ENCODE assay signal across 8 cellular contexts in genomic region chr7:80428161-80429054, GRCh38.
A peak's percentile ranks its signal among the peaks of the same experiment; 100 is the strongest.
DNase-seq lines count a peak whose midpoint lies in the region; ATAC-seq and TF ChIP-seq lines count a peak whose summit lies in the region.

No MANE protein-coding gene starts in this region.

- DNase-seq in AG10803 (ENCODE audit: low read depth) (peak; percentile 71), GM23338 (ENCODE audit: low spot score) (peak; percentile 84), NCI-H2107 (lab: John Stamatoyannopoulos, UW) (peak; percentile 47), astrocyte of the cerebellum (ENCODE audit: low read depth) (peak; percentile 62), iPS-NIHi11 (ENCODE audit: low spot score) (peak; percentile 39), tibial artery (no peak)
- DNase-seq in stimulated activated CD4-positive, alpha-beta T cell treated with anti-CD3 and anti-CD28 coated beads, Interleukin-1b, Interleukin-23, amount 100 ng/mL, for 48 hours, result no peak

- H3K36me3 Mint-ChIP-seq in GM23338 (ENCODE audit: low read depth), result no peaks in the 10 kb centered on the region

- H4K20me1 ChIP-seq in GM23338 (replicated peaks; ENCODE audit: insufficient read depth), result no peaks in the 10 kb centered on the region

- H3K9me2 ChIP-seq in GM23338 (ENCODE audit: insufficient read depth), result peaks cover 7% of the 10 kb centered on the region; the same call in 1 of the 2 replicates

- H2AFZ ChIP-seq in GM23338, result no peak overlapping the region

- no peaks in the 10 kb centered on the region for H3K27me3 Mint-ChIP-seq in GM23338 (ENCODE audit: insufficient read depth, low read depth, poor library complexity)

- ATAC-seq in GM23338 (peak; percentile 94), HG03457 (IDR thresholded peaks at IDR 0.05; ENCODE audit: unreplicated experiment) (no peak)

- H3K4me3 ChIP-seq in AG10803 (ENCODE audit: low read length), result no peak overlapping the region
- no peak overlapping the region for H3K4me3 ChIP-seq in GM23338
- H3K4me3 ChIP-seq in astrocyte of the cerebellum (ENCODE audit: low read depth, low read length), result no peak overlapping the region
- H3K4me3 ChIP-seq in tibial artery, result no peak overlapping the region

- no peaks in the 10 kb centered on the region for H3K79me2 ChIP-seq in GM23338 (replicated peaks; ENCODE audit: insufficient read depth)

- TF ChIP-seq CTCF in AG10803 (conservative IDR thresholded peaks at IDR 0.05; ENCODE audit: low read length) (peak; percentile 82), GM23338 (conservative IDR thresholded peaks at IDR 0.05; ENCODE audit: low read depth in 2 of 2) (peak; percentile 88 to 90), astrocyte of the cerebellum (IDR thresholded peaks at IDR 0.05; ENCODE audit: low read depth, low read length, missing control alignments) (peak; percentile 64), tibial artery (IDR thresholded peaks at IDR 0.05) (peak; percentile 45 to 48)

- H3K27ac Mint-ChIP-seq in GM23338, result no peak overlapping the region

- H3F3A ChIP-seq in GM23338 (replicated peaks; ENCODE audit: low read depth), result no peaks in the 10 kb centered on the region

- peaks cover 8% of the 10 kb centered on the region; the same call in 2 of the 3 replicates for H3K4me1 Mint-ChIP-seq in GM23338

- H3K27ac ChIP-seq in GM23338 (ENCODE audit: low read depth), result no peak overlapping the region
- H3K27ac ChIP-seq in tibial artery, result no peak overlapping the region

- H3K9me3 ChIP-seq in tibial artery, result no peaks in the 10 kb centered on the region

- no peaks in the 10 kb centered on the region for H3K27me3 ChIP-seq in GM23338 (ENCODE audit: insufficient read depth)
- no peaks in the 10 kb centered on the region for H3K27me3 ChIP-seq in tibial artery

- H3K9me3 Mint-ChIP-seq in GM23338, result no peaks in the 10 kb centered on the region

- no peaks in the 10 kb centered on the region for H3K4me1 ChIP-seq in GM23338 (ENCODE audit: insufficient read depth)
- H3K4me1 ChIP-seq in tibial artery, result no peaks in the 10 kb centered on the region

- in situ Hi-C loops in astrocyte of the cerebellum (cut with HindIII; ENCODE audit: low sequenced_read_pairs), result no loop called here

- H3K4me2 ChIP-seq in GM23338, result no peak overlapping the region

- intact Hi-C loops in tibial artery (cut with DNase I; ENCODE audit: low total_unique reads), result no loop called here

- no peaks in the 10 kb centered on the region for H3K36me3 ChIP-seq in GM23338 (ENCODE audit: insufficient read depth)
- no peaks in the 10 kb centered on the region for H3K36me3 ChIP-seq in tibial artery

- H3K4me3 Mint-ChIP-seq in GM23338, result no peak overlapping the region

TF ChIP-seq in GM23338, 12 proteins besides CTCF, POLR2A, EP300 and RAD21:
- no peak for TF ChIP-seq ETS1 (IDR thresholded peaks at IDR 0.05)
- TF ChIP-seq EZH2phosphoT487 (IDR thresholded peaks at IDR 0.05; ENCODE audit: unreplicated experiment), result no peak
- no peak for TF ChIP-seq EZH2 (IDR thresholded peaks at IDR 0.05; ENCODE audit: low read depth, unreplicated experiment)
- no peak for TF ChIP-seq ZNF462 (CRISPR knock-in tag; IDR thresholded peaks at IDR 0.05)
- TF ChIP-seq NANOG (IDR thresholded peaks at IDR 0.05; ENCODE audit: borderline replicate concordance), result no peak
- TF ChIP-seq CREB1 (CRISPR knock-in tag; IDR thresholded peaks at IDR 0.05; ENCODE audit: low read depth), result no peak
- no peak for TF ChIP-seq REST (IDR thresholded peaks at IDR 0.05; ENCODE audit: unreplicated experiment)
TF ChIP-seq in GM23338: peak in this region for 0.

Comparison
In these comparisons a context has a peak if more than half of its experiments do, and no peak if none do; other contexts are left out.
1. DNase-seq: peak in AG10803 (single experiment), GM23338 (single experiment), NCI-H2107 (single experiment), astrocyte of the cerebellum (single experiment) and iPS-NIHi11 (single experiment); none in tibial artery (0 of 2) and stimulated activated CD4-positive, alpha-beta T cell treated with anti-CD3 and anti-CD28 coated beads, Interleukin-1b, Interleukin-23, amount 100 ng/mL, for 48 hours (single experiment).
2. Peak in every context shown above with its lines, with median percentiles within 50 percentile points of each other: CTCF ChIP-seq.